In genomic region chr17:57085448-57086068, GRCh38 we compare ENCODE assay signal across 8 cellular contexts. TPM values are rescaled to one million over a fixed set of nuclear protein-coding genes. Genes with fewer than 3 reads are reported as not detected.
A peak's percentile ranks its signal among the peaks of the same experiment; 100 is the strongest.
DNase-seq lines count a peak whose midpoint lies in the region; ATAC-seq and TF ChIP-seq lines count a peak whose summit lies in the region.

No MANE protein-coding gene starts in this region.

- intact Hi-C loops in esophagus squamous epithelium (cut with DNase I), result no loop called here
- intact Hi-C loops in natural killer cell (cut with micrococcal nuclease), result no loop called here

- H3K27ac Mint-ChIP-seq in natural killer cell, result peak overlapping the region in 1 of 2 donors; percentile 81
- peak overlapping the region; percentile 61 to 88 for H3K27ac Mint-ChIP-seq in stimulated activated naive CD8-positive, alpha-beta T cell treated with anti-CD3 and anti-CD28 coated beads, Interleukin-15, amount 100 ng/mL, for 72 hours

- DNase-seq in BE2C (peak; percentile 74), NCI-H82 treated with DMSO at 0.1 percent for 48 hours (lab: John Stamatoyannopoulos, UW; ENCODE audit: unreplicated experiment) (peak; percentile 16), esophagus squamous epithelium (lab: John Stamatoyannopoulos, UW) (no peak), natural killer cell (peak; percentile 49)
- DNase-seq in activated T-cell treated with anti-CD3 and anti-CD28 coated beads, Interleukin-2, amount 50 U/mL, for 4 hours, result peak; percentile 59
- DNase-seq in stimulated activated naive CD8-positive, alpha-beta T cell treated with anti-CD3 and anti-CD28 coated beads, Interleukin-15, amount 100 ng/mL, for 72 hours, result peak in 1 of 2 donors; percentile 56

- no peak; the same call in 1 of the 2 replicates for TF ChIP-seq CTCF in BE2C (IDR thresholded peaks at IDR 0.05; ENCODE audit: low read depth, low read length)
- TF ChIP-seq CTCF in esophagus squamous epithelium (IDR thresholded peaks at IDR 0.05), result no peak
- TF ChIP-seq CTCF in natural killer cell (IDR thresholded peaks at IDR 0.05), result no peak

- H3K4me1 Mint-ChIP-seq in activated T-cell treated with anti-CD3 and anti-CD28 coated beads, Interleukin-2, amount 50 U/mL, for 4 hours (ENCODE audit: low read depth), result peaks cover 24% of the 10 kb centered on the region
- H3K4me1 Mint-ChIP-seq in natural killer cell, result peaks cover 19 to 31% of the 10 kb centered on the region in 2 donors
- H3K4me1 Mint-ChIP-seq in stimulated activated naive CD8-positive, alpha-beta T cell treated with anti-CD3 and anti-CD28 coated beads, Interleukin-15, amount 100 ng/mL, for 72 hours, result peaks cover 47% of the 10 kb centered on the region

- H3K9me3 Mint-ChIP-seq in activated T-cell treated with anti-CD3 and anti-CD28 coated beads, Interleukin-2, amount 50 U/mL, for 4 hours, result no peaks in the 10 kb centered on the region
- H3K9me3 Mint-ChIP-seq in natural killer cell, result no peaks in the 10 kb centered on the region
- no peaks in the 10 kb centered on the region for H3K9me3 Mint-ChIP-seq in stimulated activated naive CD8-positive, alpha-beta T cell treated with anti-CD3 and anti-CD28 coated beads, Interleukin-15, amount 100 ng/mL, for 72 hours

- H3K4me3 Mint-ChIP-seq in activated T-cell treated with anti-CD3 and anti-CD28 coated beads, Interleukin-2, amount 50 U/mL, for 4 hours, result peak overlapping the region; percentile 87
- peak overlapping the region; percentile 86 for H3K4me3 Mint-ChIP-seq in natural killer cell
- H3K4me3 Mint-ChIP-seq in stimulated activated naive CD8-positive, alpha-beta T cell treated with anti-CD3 and anti-CD28 coated beads, Interleukin-15, amount 100 ng/mL, for 72 hours, result peak overlapping the region; percentile 89 to 97

- H3K36me3 ChIP-seq in BE2C (no peaks in the 10 kb centered on the region), esophagus squamous epithelium (no peaks in the 10 kb centered on the region)

- H3K27me3 Mint-ChIP-seq in activated T-cell treated with anti-CD3 and anti-CD28 coated beads, Interleukin-2, amount 50 U/mL, for 4 hours (ENCODE audit: low read depth), result no peaks in the 10 kb centered on the region
- no peaks in the 10 kb centered on the region for H3K27me3 Mint-ChIP-seq in natural killer cell (ENCODE audit: low read depth in 2 of 2)
- no peaks in the 10 kb centered on the region for H3K27me3 Mint-ChIP-seq in stimulated activated naive CD8-positive, alpha-beta T cell treated with anti-CD3 and anti-CD28 coated beads, Interleukin-15, amount 100 ng/mL, for 72 hours

- H3K4me1 ChIP-seq in BE2C (peaks cover 3% of the 10 kb centered on the region; the same call in 1 of the 2 replicates), esophagus squamous epithelium (peaks cover 5 to 56% (median 24%) of the 10 kb centered on the region in 3 donors)

- 0% methylated on average over 3 of the region's 75 CpGs; no CpG with 5 or more reads in 1 of the 2 donors for WGBS in esophagus squamous epithelium, 2 donors

- no peaks in the 10 kb centered on the region for H3K27me3 ChIP-seq in BE2C
- H3K27me3 ChIP-seq in esophagus squamous epithelium, result no peaks in the 10 kb centered on the region

- H3K9me3 ChIP-seq in BE2C (no peaks in the 10 kb centered on the region), esophagus squamous epithelium (no peaks in the 10 kb centered on the region)

- no peak for TF ChIP-seq POLR2A in esophagus squamous epithelium (IDR thresholded peaks at IDR 0.05)

- H3K4me3 ChIP-seq in BE2C (ENCODE audit: low read depth, low read length) (peak overlapping the region; percentile 89), esophagus squamous epithelium (peak overlapping the region; percentile 70 to 95 (median 92))

- no peaks in the 10 kb centered on the region for H3K36me3 Mint-ChIP-seq in activated T-cell treated with anti-CD3 and anti-CD28 coated beads, Interleukin-2, amount 50 U/mL, for 4 hours (ENCODE audit: insufficient read depth)
- no peaks in the 10 kb centered on the region for H3K36me3 Mint-ChIP-seq in natural killer cell

- ATAC-seq in GM18861 (IDR thresholded peaks at IDR 0.05; ENCODE audit: unreplicated experiment), result peak; percentile 21
- peak; percentile 29 for ATAC-seq in HG03108 (IDR thresholded peaks at IDR 0.05; ENCODE audit: unreplicated experiment)
- peak; percentile 55 for ATAC-seq in activated T-cell treated with anti-CD3 and anti-CD28 coated beads, Interleukin-2, amount 50 U/mL, for 4 hours
- ATAC-seq in natural killer cell, result peak; percentile 53 to 68 (median 61)
- peak; percentile 58 for ATAC-seq in stimulated activated naive CD8-positive, alpha-beta T cell treated with anti-CD3 and anti-CD28 coated beads, Interleukin-15, amount 100 ng/mL, for 72 hours

- H3K27ac ChIP-seq in esophagus squamous epithelium, result peak overlapping the region; percentile 92 to 99 (median 98)

RNA-seq across cellular contexts. Expression of gene AKAP1, which starts 0.5 kb away (rescaled TPM):
- 126 TPM for polyA plus RNA-seq in BE2C (2012; ENCODE audit: insufficient read depth, insufficient read length, low read depth)
- 10 to 100 TPM; 59.6 to 64.3 (median 60.2) TPM for total RNA-seq in activated T-cell treated with anti-CD3 and anti-CD28 coated beads, Interleukin-2, amount 50 U/mL, for 4 hours
- total RNA-seq in esophagus squamous epithelium, result 10 to 100 TPM; 22.6 to 51.9 (median 33.3) TPM
- total RNA-seq in natural killer cell, result 10 to 100 TPM in 2 of 3 donors, 1 to 10 TPM in 1; 9.8 to 15.8 (median 11.4) TPM
